In genomic region chr6:136792066-136792944, GRCh38 we compare ENCODE assay signal across 8 cellular contexts. TPM values are rescaled to one million over a fixed set of nuclear protein-coding genes. Genes with fewer than 3 reads are reported as not detected.
DNase-seq lines count a peak whose midpoint lies in the region; ATAC-seq, FAIRE-seq and TF ChIP-seq lines count a peak whose summit lies in the region.

Gene MAP3K5, minus strand, starts transcription at chr6:136792477. Its CDS starts 320 bp downstream, at chr6:136792157.

- H3K79me2 ChIP-seq in HepG2 (ENCODE audit: insufficient read depth, low read length), result no peaks in the 10 kb centered on the region

- POLR2A ChIA-PET in HepG2 (lab: Yijun Ruan, JAX), result interaction anchor here (1.1 kb wide), 1 partner anchor 502 kb away, joined by 3 read pairs; no protein-coding TSS in a partner anchor

- no peak for FAIRE-seq in HepG2 (lab: Jason Lieb, UNC)

- peaks cover 18% of the 10 kb centered on the region for H3K4me1 ChIP-seq in HepG2 (ENCODE audit: insufficient read depth, low read length)

- H3K27ac ChIP-seq in cingulate gyrus (ENCODE audit: low read depth, low read length) (peak within 1 kb of the TSS; percentile 92), HepG2 (ENCODE audit: extremely low read length, insufficient read depth, low read length) (no peak within 1 kb of the TSS)

- 0% methylated on average over 46 of the region's 108 CpGs for WGBS in HepG2 (ENCODE audit: low lambda C conversion rate)

- no peaks in the 10 kb centered on the region for H4K20me1 ChIP-seq in HepG2 (ENCODE audit: insufficient read depth, low read length)

- no peaks in the 10 kb centered on the region for H3K36me3 ChIP-seq in HepG2 (replicated peaks in 1 of 2; ENCODE audit: control insufficient read depth in 1 of 2, insufficient read depth in 2 of 2, low read length in 2 of 2)

- ATAC-seq in GM19023 (IDR thresholded peaks at IDR 0.05; ENCODE audit: unreplicated experiment), result peak; percentile 68
- peak; percentile 61 for ATAC-seq in HG03196 (IDR thresholded peaks at IDR 0.05; ENCODE audit: unreplicated experiment)
- peak; percentile 92 for ATAC-seq in HepG2

- TF ChIP-seq CTCF in HepG2 (CRISPR knock-in tag; IDR thresholded peaks at IDR 0.05), result peak; percentile 68

- TF ChIP-seq POLR2A in HepG2 (IDR thresholded peaks at IDR 0.05; ENCODE audit: insufficient read depth in 1 of 2, low read depth in 2 of 2, low read length in 2 of 2), result no peak

- peak within 1 kb of the TSS; percentile 81 for H3K4me2 ChIP-seq in HepG2 (ENCODE audit: low read depth, low read length)

- H3K9me3 ChIP-seq in HepG2 (ENCODE audit: low read length), result no peaks in the 10 kb centered on the region

- CTCF ChIA-PET in HepG2 (lab: Yijun Ruan, JAX; ENCODE audit: low intra/inter-chr PET ratio, low total read pairs), result interaction anchor here (0.7 kb wide), 1 partner anchor 148 kb away, joined by 3 read pairs; no protein-coding TSS in a partner anchor

- peaks cover 1 to 55% of the 10 kb centered on the region in 2 experiments; a peak in 4 of 5 replicates for H3K27me3 ChIP-seq in HepG2 (ENCODE audit: control insufficient read depth in 1 of 2, insufficient read depth in 2 of 2, low read length in 2 of 2)

- H2AFZ ChIP-seq in HepG2 (ENCODE audit: low read length), result no peak within 1 kb of the TSS

- intact Hi-C loops in HepG2 (cut with micrococcal nuclease; ENCODE audit: unreplicated experiment), result loop anchor here (1.0 to 10.0 kb wide), 2 partner anchors 148 to 208 kb away; no protein-coding TSS in a partner anchor

- in situ Hi-C loops in HepG2 (cut with HindIII; ENCODE audit: extremely low pct_ligation_motif_present, low pct_unique_long_range_greater_than_20kb), result loop anchor here (5.0 kb wide), 1 partner anchor 150 kb away; no protein-coding TSS in a partner anchor

- TF ChIP-seq EP300 in HepG2 (IDR thresholded peaks at IDR 0.05; ENCODE audit: low read depth in 2 of 2, low read length in 2 of 2), result no peak
- TF ChIP-seq EP300 in HepG2 (CRISPR knock-in tag; IDR thresholded peaks at IDR 0.05; ENCODE audit: borderline replicate concordance), result no peak

- peak within 1 kb of the TSS; percentile 39 to 67 (median 41) for H3K4me3 ChIP-seq in HepG2 (replicated peaks in 1 of 3; ENCODE audit: insufficient read depth in 1 of 3, low read depth in 2 of 3, low read length in 3 of 3)

- peak; percentile 70 for TF ChIP-seq RAD21 in HepG2 (CRISPR knock-in tag; IDR thresholded peaks at IDR 0.05)

- DNase-seq in Ammon's horn (ENCODE audit: low spot score) (peak; percentile 78), NCI-H446 treated with DMSO at 0.1 percent for 48 hours (lab: John Stamatoyannopoulos, UW) (peak; percentile 37), HepG2 (ENCODE audit: low spot score) (peak; percentile 33)
- peak; percentile 90 for DNase-seq in activated CD4-positive, alpha-beta T cell treated with anti-CD3 and anti-CD28 coated beads for 4 hours
- peak; percentile 91 for DNase-seq in stimulated activated CD4-positive, alpha-beta T cell treated with anti-CD3 and anti-CD28 coated beads, Interleukin-4, amount 100 ng/mL, for 1 hour

- no TSS peak for BruUV-seq in HepG2 (replicated peaks; lab: Mats Ljungman, UMichigan)

- H3K9ac ChIP-seq in HepG2 (ENCODE audit: insufficient read depth, low read depth, low read length), result no peak within 1 kb of the TSS

TF ChIP-seq in HepG2, 621 proteins besides CTCF, POLR2A, EP300 and RAD21 (continues in another document):
- TF ChIP-seq TGIF2 (CRISPR knock-in tag; IDR thresholded peaks at IDR 0.05) (no peak), MYC (CRISPR knock-in tag; IDR thresholded peaks at IDR 0.05; ENCODE audit: borderline replicate concordance) (no peak), HNF4G (IDR thresholded peaks at IDR 0.05; ENCODE audit: borderline replicate concordance, low read depth, low read length) (no peak), HNF4G (CRISPR knock-in tag; IDR thresholded peaks at IDR 0.05; ENCODE audit: borderline replicate concordance, low read depth) (no peak), ZNF556 (CRISPR knock-in tag; IDR thresholded peaks at IDR 0.05; ENCODE audit: borderline replicate concordance) (no peak), ZNF264 (CRISPR knock-in tag; IDR thresholded peaks at IDR 0.05) (no peak), MTA1 (CRISPR knock-in tag; IDR thresholded peaks at IDR 0.05; ENCODE audit: borderline replicate concordance) (peak; percentile 82; the same call in 1 of the 2 replicates), ZIK1 (CRISPR knock-in tag; IDR thresholded peaks at IDR 0.05; ENCODE audit: borderline replicate concordance, low read depth) (no peak; the same call in 1 of the 2 replicates), ZNF816 (CRISPR knock-in tag; IDR thresholded peaks at IDR 0.05; ENCODE audit: borderline replicate concordance) (no peak), ZNF572 (CRISPR knock-in tag; IDR thresholded peaks at IDR 0.05) (no peak), SP140L (CRISPR knock-in tag; IDR thresholded peaks at IDR 0.05; ENCODE audit: borderline replicate concordance) (no peak), JUN (CRISPR knock-in tag; IDR thresholded peaks at IDR 0.05) (no peak), SSRP1 (CRISPR knock-in tag; IDR thresholded peaks at IDR 0.05) (no peak), NFE2L1 (CRISPR knock-in tag; IDR thresholded peaks at IDR 0.05; ENCODE audit: borderline replicate concordance) (no peak; the same call in 1 of the 2 replicates)
- TF ChIP-seq, protein P1, sequence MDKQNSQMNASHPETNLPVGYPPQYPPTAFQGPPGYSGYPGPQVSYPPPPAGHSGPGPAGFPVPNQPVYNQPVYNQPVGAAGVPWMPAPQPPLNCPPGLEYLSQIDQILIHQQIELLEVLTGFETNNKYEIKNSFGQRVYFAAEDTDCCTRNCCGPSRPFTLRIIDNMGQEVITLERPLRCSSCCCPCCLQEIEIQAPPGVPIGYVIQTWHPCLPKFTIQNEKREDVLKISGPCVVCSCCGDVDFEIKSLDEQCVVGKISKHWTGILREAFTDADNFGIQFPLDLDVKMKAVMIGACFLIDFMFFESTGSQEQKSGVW (CRISPR knock-in tag; IDR thresholded peaks at IDR 0.05; ENCODE audit: borderline replicate concordance), result no peak
- TF ChIP-seq, protein P2, sequence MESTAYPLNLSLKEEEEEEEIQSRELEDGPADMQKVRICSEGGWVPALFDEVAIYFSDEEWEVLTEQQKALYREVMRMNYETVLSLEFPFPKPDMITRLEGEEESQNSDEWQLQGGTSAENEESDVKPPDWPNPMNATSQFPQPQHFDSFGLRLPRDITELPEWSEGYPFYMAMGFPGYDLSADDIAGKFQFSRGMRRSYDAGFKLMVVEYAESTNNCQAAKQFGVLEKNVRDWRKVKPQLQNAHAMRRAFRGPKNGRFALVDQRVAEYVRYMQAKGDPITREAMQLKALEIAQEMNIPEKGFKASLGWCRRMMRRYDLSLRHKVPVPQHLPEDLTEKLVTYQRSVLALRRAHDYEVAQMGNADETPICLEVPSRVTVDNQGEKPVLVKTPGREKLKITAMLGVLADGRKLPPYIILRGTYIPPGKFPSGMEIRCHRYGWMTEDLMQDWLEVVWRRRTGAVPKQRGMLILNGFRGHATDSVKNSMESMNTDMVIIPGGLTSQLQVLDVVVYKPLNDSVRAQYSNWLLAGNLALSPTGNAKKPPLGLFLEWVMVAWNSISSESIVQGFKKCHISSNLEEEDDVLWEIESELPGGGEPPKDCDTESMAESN (CRISPR knock-in tag; conservative IDR thresholded peaks at IDR 0.05), result no peak
- TF ChIP-seq, protein P3, sequence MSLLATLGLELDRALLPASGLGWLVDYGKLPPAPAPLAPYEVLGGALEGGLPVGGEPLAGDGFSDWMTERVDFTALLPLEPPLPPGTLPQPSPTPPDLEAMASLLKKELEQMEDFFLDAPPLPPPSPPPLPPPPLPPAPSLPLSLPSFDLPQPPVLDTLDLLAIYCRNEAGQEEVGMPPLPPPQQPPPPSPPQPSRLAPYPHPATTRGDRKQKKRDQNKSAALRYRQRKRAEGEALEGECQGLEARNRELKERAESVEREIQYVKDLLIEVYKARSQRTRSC (CRISPR knock-in tag; IDR thresholded peaks at IDR 0.05; ENCODE audit: low read depth), result no peak
- TF ChIP-seq, protein P4, sequence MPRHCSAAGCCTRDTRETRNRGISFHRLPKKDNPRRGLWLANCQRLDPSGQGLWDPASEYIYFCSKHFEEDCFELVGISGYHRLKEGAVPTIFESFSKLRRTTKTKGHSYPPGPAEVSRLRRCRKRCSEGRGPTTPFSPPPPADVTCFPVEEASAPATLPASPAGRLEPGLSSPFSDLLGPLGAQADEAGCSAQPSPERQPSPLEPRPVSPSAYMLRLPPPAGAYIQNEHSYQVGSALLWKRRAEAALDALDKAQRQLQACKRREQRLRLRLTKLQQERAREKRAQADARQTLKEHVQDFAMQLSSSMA (CRISPR knock-in tag; IDR thresholded peaks at IDR 0.05), result no peak

RNA-seq across cellular contexts. Expression of gene MAP3K5, which starts in this region (rescaled TPM):
- total RNA-seq in HepG2 (2016; rRNA removed; fragmentation: Illumina TruSeq; extraction: Trizol), result not detected in 2 replicates
- total RNA-seq in HepG2 (2016; cell fraction: cytosol; rRNA removed; fragmentation: Illumina TruSeq; extraction: Trizol; ENCODE audit: low read depth), result under 0.01 TPM in 1 of 2 replicates, not detected in the other
- not detected in 2 replicates for total RNA-seq in HepG2 (2016; cell fraction: insoluble cytoplasmic fraction; rRNA removed; fragmentation: Illumina TruSeq; extraction: Trizol)
- not detected in 2 replicates for total RNA-seq in HepG2 (2016; cell fraction: membrane; rRNA removed; fragmentation: Illumina TruSeq; extraction: Trizol)
- total RNA-seq in HepG2 (2016; cell fraction: nucleus; rRNA removed; fragmentation: Illumina TruSeq; extraction: Trizol), result not detected in 2 replicates
- not detected in 2 replicates for polyA plus RNA-seq in HepG2 (2011; rRNA removed)
- polyA plus RNA-seq in HepG2 (2011; cell fraction: cytosol; rRNA removed), result not detected in 2 replicates
- polyA plus RNA-seq in HepG2 (2011; cell fraction: nucleus; rRNA removed), result not detected in 2 replicates
- not detected in 2 replicates for polyA plus RNA-seq in HepG2 (2012)
- polyA plus RNA-seq in HepG2 (2016; cell fraction: cytosol; fragmentation: Illumina TruSeq; extraction: Trizol; ENCODE audit: low read depth), result not detected in 2 replicates
- polyA plus RNA-seq in HepG2 (2016; cell fraction: insoluble cytoplasmic fraction; fragmentation: Illumina TruSeq; extraction: Trizol; ENCODE audit: low read depth), result not detected in 2 replicates
- not detected in 2 replicates for polyA plus RNA-seq in HepG2 (2016; cell fraction: membrane; fragmentation: Illumina TruSeq; extraction: Trizol; ENCODE audit: low read depth)
- polyA plus RNA-seq in HepG2 (2016; cell fraction: nucleus; fragmentation: Illumina TruSeq; extraction: Trizol; ENCODE audit: insufficient read depth, low read depth), result not detected in 2 replicates
- polyA minus RNA-seq in HepG2 (2011; rRNA and poly(A)+ RNA removed; ENCODE audit: low replicate concordance), result 8.5 TPM in 1 of 2 replicates, not detected in the other
- polyA minus RNA-seq in HepG2 (2011; cell fraction: cytosol; rRNA and poly(A)+ RNA removed), result 0.20 TPM in 1 of 2 replicates, not detected in the other
- not detected in 2 replicates for polyA minus RNA-seq in HepG2 (2011; cell fraction: nucleus; rRNA and poly(A)+ RNA removed)

Comparison
In these comparisons a context has a peak if more than half of its experiments do, and no peak if none do; other contexts are left out.
1. DNase-seq: peak in every context shown above with its lines; median percentile 91 in stimulated activated CD4-positive, alpha-beta T cell treated with anti-CD3 and anti-CD28 coated beads, Interleukin-4, amount 100 ng/mL, for 1 hour; 90 in activated CD4-positive, alpha-beta T cell treated with anti-CD3 and anti-CD28 coated beads for 4 hours; 78 in Ammon's horn; 37 in NCI-H446 treated with DMSO at 0.1 percent for 48 hours; 33 in HepG2.